In genomic region chr6:122775975-122776374, GRCh38 we compare ENCODE assay signal across 10 cellular contexts. TPM values are rescaled to one million over a fixed set of nuclear protein-coding genes. Genes with fewer than 3 reads are reported as not detected.
"Had no signal": no experiment of that assay in that cellular context is flagged by ENCODE, and none has a peak within 500 bp of the region (broad histone marks: within the 10 kb centered on the region; RNA-seq: fewer than 3 reads in every experiment).

No MANE protein-coding gene starts in this region.

- H3K4me1 ChIP-seq: HAP-1 had no signal

- H2AFZ ChIP-seq: GM23248 had no signal

- H3K4me2 ChIP-seq: KMS-11 had no signal

- H3K9ac ChIP-seq: GM23248, KMS-11 had no signal

- FAIRE-seq: HTR-8/SVneo had no signal

- H3K9me3 ChIP-seq: HAP-1 had no signal

- H3K4me3 ChIP-seq: GM23248, HAP-1 had no signal

- H3K27ac ChIP-seq: GM23248, KMS-11 had no signal

- ATAC-seq: HCT116 had no signal

- H3K36me3 ChIP-seq: HAP-1 had no signal

- DNase-seq: GM23248, GOT3, H7, KBM-7 had no signal

RNA-seq across cellular contexts. Expression of gene FABP7, which starts 3.5 kb away (rescaled TPM):
- total RNA-seq: GM23248, H4, HT-29 had no signal
- polyA plus RNA-seq: GM23248 had no signal
